Comparison of ENCODE assay signal across 29 cellular contexts in the genomic region with DNA sequence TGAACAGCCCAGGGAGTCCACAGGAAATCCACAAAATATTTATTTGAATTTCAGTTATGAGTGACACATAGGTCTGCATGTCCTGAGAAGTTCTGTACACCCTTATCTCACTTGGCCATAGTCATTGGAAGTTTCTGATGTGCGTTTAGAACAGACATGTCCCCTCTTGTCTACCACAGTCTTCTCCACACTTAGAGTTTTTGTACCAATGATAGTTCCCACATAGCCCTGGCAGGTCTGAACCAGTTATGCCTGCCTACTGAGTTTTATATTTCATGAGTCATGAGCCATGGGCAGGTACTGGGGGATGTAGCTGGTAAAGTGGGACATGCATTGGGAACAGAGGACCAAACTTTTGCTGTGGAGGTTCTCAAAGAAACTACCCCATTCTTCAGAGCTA. TPM values are rescaled to one million over a fixed set of nuclear protein-coding genes. Genes with fewer than 3 reads are reported as not detected.
"Had no signal": no experiment of that assay in that cellular context is flagged by ENCODE, and none has a peak within 500 bp of the region (broad histone marks: within the 10 kb centered on the region; RNA-seq: fewer than 3 reads in every experiment).

No MANE protein-coding gene starts in this region.

- ATAC-seq: left ventricle myocardium superior; mucosa of descending colon; natural killer cell treated with Interleukin-12 subunit alpha and Interleukin-12 subunit beta and Interleukin-15 and Interleukin-18, amount 100 ng/mL, for 72 hours; pancreas; sciatic nerve; stimulated activated naive B cell treated with anti-CD40 and anti-IgM and Interleukin-4, amounts not matched to agents 10 μg/mL and 1 μg/mL and 100 μg/mL, for 72 hours had no signal

- H3K36me3 ChIP-seq: neutrophil had no signal

- H3K4me3 ChIP-seq: dorsolateral prefrontal cortex, esophagus squamous epithelium, lung, mucosa of descending colon, pancreas, smooth muscle cell, thyroid gland, vagina had no signal

- DNase-seq: cerebellar nuclear complex; dorsolateral prefrontal cortex; effector CD4-positive, alpha-beta T cell; esophagus squamous epithelium; hypothalamus; immature natural killer cell; islet precursor cell; left ventricle myocardium superior; mesenchymal stem cell; mucosa of descending colon; naive B cell; pancreas; stimulated activated CD4-positive, alpha-beta T cell treated with anti-CD3 and anti-CD28 coated beads, Interleukin-12 subunit alpha, Interleukin-12 subunit beta, amount 100 ng/mL, for 4 hours; stimulated activated CD4-positive, alpha-beta T cell treated with anti-CD3 and anti-CD28 coated beads, Interleukin-2, amount 100 ng/mL, for 24 hours; stimulated activated CD4-positive, alpha-beta T cell treated with anti-CD3 and anti-CD28 coated beads, Interleukin-4, amount 100 ng/mL, for 24 hours; stimulated activated naive B cell treated with anti-CD40 and anti-IgM and Interleukin-4, amounts not matched to agents 10 μg/mL and 1 μg/mL and 100 μg/mL, for 72 hours; thyroid gland; trophoblast cell had no signal

- H3K27ac ChIP-seq: dorsolateral prefrontal cortex, esophagus squamous epithelium, neutrophil, pancreas, thyroid gland, vagina had no signal

- H3K4me1 ChIP-seq: pancreas, thyroid gland, vagina had no signal

- H3K27me3 ChIP-seq: dorsolateral prefrontal cortex, esophagus squamous epithelium, neutrophil, pancreas, thyroid gland, vagina had no signal

- H3K9me3 ChIP-seq: thyroid gland had no signal

RNA-seq across cellular contexts. Expression of a gene that starts 33.2 kb away (rescaled TPM):
- total RNA-seq: epithelial cell of proximal tubule, frontal cortex, left ventricle myocardium superior, mucosa of descending colon, omental fat pad, pancreas, posterior vena cava, sciatic nerve, smooth muscle cell, temporal lobe had no signal
- polyA plus RNA-seq: immature natural killer cell, pancreas had no signal
